ENCODE assay signal across 9 cellular contexts in the genomic region with DNA sequence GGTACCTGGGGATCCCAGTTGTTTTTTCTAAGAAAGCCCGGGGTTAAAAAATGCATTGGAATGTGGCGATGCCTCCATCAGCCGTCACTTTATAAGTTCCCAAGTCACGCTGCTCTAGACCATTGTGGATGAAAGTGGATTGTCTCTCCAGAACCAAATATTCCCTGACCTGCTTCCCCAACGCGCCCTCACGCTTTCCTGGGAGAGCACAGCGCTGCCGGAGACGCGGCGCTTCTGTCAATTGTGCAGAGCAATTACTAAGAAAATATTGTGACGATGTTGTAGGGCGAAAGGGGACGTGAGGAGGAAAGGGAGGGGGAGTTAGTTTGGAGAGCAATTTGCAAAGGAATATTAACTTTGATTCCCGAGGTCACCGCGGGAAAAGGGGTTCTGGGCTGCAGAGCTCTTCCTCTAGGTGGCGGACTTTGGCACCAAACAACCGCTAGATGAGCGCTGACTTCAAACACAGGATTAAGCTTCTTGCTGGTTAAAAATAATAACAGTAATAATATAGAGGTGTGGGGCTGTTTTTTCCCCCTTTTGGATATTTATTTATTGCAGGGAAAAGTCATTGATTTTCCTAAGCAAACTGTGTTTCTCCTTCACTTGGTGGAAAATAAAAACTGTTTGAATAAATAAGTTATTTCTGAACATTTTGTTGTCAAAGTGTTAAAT. TPM values are rescaled to one million over a fixed set of nuclear protein-coding genes. Genes with fewer than 3 reads are reported as not detected.
DNase-seq lines count a peak whose midpoint lies in the region; ATAC-seq and TF ChIP-seq lines count a peak whose summit lies in the region.
"Had no signal": no experiment of that assay in that cellular context is flagged by ENCODE, and none has a peak within 500 bp of the region (broad histone marks: within the 10 kb centered on the region; RNA-seq: fewer than 3 reads in every experiment).

No MANE protein-coding gene starts in this region.

- peaks cover 55% of the 10 kb centered on the region for H3K4me1 Mint-ChIP-seq in WTC11
- no peaks in the 10 kb centered on the region for H3K4me1 Mint-ChIP-seq in activated T-cell treated with anti-CD3 and anti-CD28 coated beads, Interleukin-2, amount 50 U/mL, for 24 hours (ENCODE audit: low read depth)

- DNase-seq in AG08395 (ENCODE audit: low spot score) (peak; percentile 49), HCT116 (ENCODE audit: low read depth, low spot score) (no peak), WTC11 (ENCODE audit: low spot score) (peak; percentile 44), kidney glomerular epithelial cell (lab: John Stamatoyannopoulos, UW) (peak; percentile 4), ovary (no peak), activated T-cell treated with anti-CD3 and anti-CD28 coated beads for 4 hours (no peak)
- no peak for DNase-seq in activated T-cell treated with anti-CD3 and anti-CD28 coated beads, Interleukin-2, amount 50 U/mL, for 24 hours

- no peaks in the 10 kb centered on the region for H3K9me2 ChIP-seq in HCT116 (ENCODE audit: insufficient read depth)

- H3K27ac Mint-ChIP-seq in WTC11: no peak overlapping the region
- no peak overlapping the region for H3K27ac Mint-ChIP-seq in activated T-cell treated with anti-CD3 and anti-CD28 coated beads, Interleukin-2, amount 50 U/mL, for 24 hours

- H3K27ac ChIP-seq in HCT116 (ENCODE audit: low read depth, low read length): no peak overlapping the region
- H3K27ac ChIP-seq in ovary: no peak overlapping the region
- H3K27ac ChIP-seq: neutrophil had no signal

- POLR2A ChIA-PET in HCT116 (lab: Charles Lee): no interaction called here
- POLR2A ChIA-PET in WTC11 (lab: Charles Lee): no interaction called here

- no peak for TF ChIP-seq POLR2A in HCT116 (IDR thresholded peaks at IDR 0.05; ENCODE audit: borderline replicate concordance, extremely low read depth, insufficient read depth, insufficient read length)
- no peak for TF ChIP-seq POLR2A in ovary (IDR thresholded peaks at IDR 0.05)

- H3K4me3 ChIP-seq in HCT116 (replicated peaks in 1 of 2; ENCODE audit: low read depth in 1 of 2, low read length in 2 of 2) (no peak overlapping the region), ovary (no peak overlapping the region)

- H3K9ac ChIP-seq in HCT116 (ENCODE audit: low read length): no peak overlapping the region

- H3K36me3 Mint-ChIP-seq in WTC11: no peaks in the 10 kb centered on the region
- no peaks in the 10 kb centered on the region for H3K36me3 Mint-ChIP-seq in activated T-cell treated with anti-CD3 and anti-CD28 coated beads, Interleukin-2, amount 50 U/mL, for 24 hours (ENCODE audit: low read depth)

- H3K79me2 ChIP-seq in HCT116 (ENCODE audit: insufficient read depth, low read length): no peaks in the 10 kb centered on the region

- H3K9me3 Mint-ChIP-seq in WTC11: no peaks in the 10 kb centered on the region
- H3K9me3 Mint-ChIP-seq in activated T-cell treated with anti-CD3 and anti-CD28 coated beads, Interleukin-2, amount 50 U/mL, for 24 hours: peaks cover 33% of the 10 kb centered on the region

- H3K9me3 ChIP-seq in HCT116 (ENCODE audit: control insufficient read depth in 1 of 2, insufficient read depth in 1 of 2, low read depth in 1 of 2, low read length in 2 of 2) (peaks cover 0 to 16% of the 10 kb centered on the region in 2 experiments; a peak in 2 of 4 replicates), ovary (no peaks in the 10 kb centered on the region)
- H3K9me3 ChIP-seq: neutrophil had no signal

- H3K4me3 Mint-ChIP-seq in WTC11: peak overlapping the region; percentile 60
- no peak overlapping the region for H3K4me3 Mint-ChIP-seq in activated T-cell treated with anti-CD3 and anti-CD28 coated beads, Interleukin-2, amount 50 U/mL, for 24 hours

- TF ChIP-seq CTCF in HCT116 (IDR thresholded peaks at IDR 0.05 in 2 of 3, conservative IDR thresholded peaks at IDR 0.05 in 1 of 3; ENCODE audit: borderline replicate concordance in 1 of 3, insufficient read depth in 1 of 3, low read depth in 2 of 3, low read length in 2 of 3) (peak in 1 of 3 experiments; percentile 20; a peak in 1 of 6 replicates), WTC11 (IDR thresholded peaks at IDR 0.05) (peak; percentile 33; the same call in 1 of the 2 replicates), ovary (IDR thresholded peaks at IDR 0.05) (no peak)

- H3K27me3 Mint-ChIP-seq in WTC11 (ENCODE audit: low read depth): peaks cover 85% of the 10 kb centered on the region
- peaks cover 80% of the 10 kb centered on the region for H3K27me3 Mint-ChIP-seq in activated T-cell treated with anti-CD3 and anti-CD28 coated beads, Interleukin-2, amount 50 U/mL, for 24 hours

- no peak for TF ChIP-seq EP300 in ovary (IDR thresholded peaks at IDR 0.05)

- H3K4me1 ChIP-seq in HCT116 (ENCODE audit: control insufficient read depth in 1 of 2, insufficient read depth in 2 of 2, low read length in 2 of 2) (no peaks in the 10 kb centered on the region), ovary (ENCODE audit: insufficient read depth) (no peaks in the 10 kb centered on the region)

- TF ChIP-seq RAD21 in HCT116 (IDR thresholded peaks at IDR 0.05; ENCODE audit: low read depth): no peak

- CTCF ChIA-PET in HCT116 (lab: Charles Lee): no interaction called here
- CTCF ChIA-PET in WTC11 (lab: Charles Lee): interaction anchor here (0.6 to 6.2 kb wide), 11 partner anchors 9 to 764 kb away, joined by 3 to 60 read pairs (median 5); a partner anchor contains a TSS

- no peak overlapping the region for H2AFZ ChIP-seq in HCT116 (ENCODE audit: low read depth, low read length, poor library complexity, severe bottlenecking)

- H3K36me3 ChIP-seq in HCT116 (ENCODE audit: control insufficient read depth in 1 of 2, insufficient read depth in 2 of 2, low read length in 2 of 2) (no peaks in the 10 kb centered on the region), ovary (no peaks in the 10 kb centered on the region)
- H3K36me3 ChIP-seq: neutrophil had no signal

- RAD21 ChIA-PET in HCT116 (lab: Charles Lee; ENCODE audit: low non-redundant PET in 1 of 2, low total read pairs in 2 of 2, uncharacterized antibody in 2 of 2, unreplicated experiment in 2 of 2): no interaction called here

- no TSS peak for BruUV-seq in HCT116 (replicated peaks; lab: Mats Ljungman, UMichigan)

- H4K20me1 ChIP-seq in HCT116 (ENCODE audit: insufficient read depth): no peaks in the 10 kb centered on the region

- WGBS in ovary, 3 donors: 6 to 9% (median 7%) methylated on average over 21 of the region's 21 CpGs

- no peak overlapping the region for H3K4me2 ChIP-seq in HCT116 (ENCODE audit: low read length)

- no peak for ATAC-seq in HCT116
- ATAC-seq in WTC11: 0 out of 2 replicates have a peak, but pooled peaks have one; percentile 18
- ATAC-seq in HG03565 (IDR thresholded peaks at IDR 0.05; ENCODE audit: unreplicated experiment): no peak

- H3K27me3 ChIP-seq in HCT116 (ENCODE audit: insufficient read depth, low read length) (no peaks in the 10 kb centered on the region), ovary (no peaks in the 10 kb centered on the region)

- intact Hi-C loops in HCT116 (cut with micrococcal nuclease) (no loop called here), ovary (cut with DNase I) (loop anchor here in 3 of 4 donors (10.0 kb wide), 2 partner anchors 778 to 1458 kb away; no protein-coding TSS in a partner anchor)

TF ChIP-seq in HCT116, 20 proteins besides CTCF, POLR2A, EP300 and RAD21:
- TF ChIP-seq TCF7L2 (IDR thresholded peaks at IDR 0.05; ENCODE audit: borderline replicate concordance, extremely low read depth, insufficient read depth, insufficient read length): peak; percentile 61
- TF ChIP-seq, protein P1, sequence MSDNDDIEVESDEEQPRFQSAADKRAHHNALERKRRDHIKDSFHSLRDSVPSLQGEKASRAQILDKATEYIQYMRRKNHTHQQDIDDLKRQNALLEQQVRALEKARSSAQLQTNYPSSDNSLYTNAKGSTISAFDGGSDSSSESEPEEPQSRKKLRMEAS (IDR thresholded peaks at IDR 0.05): no peak

TF ChIP-seq in WTC11, 78 proteins besides CTCF, POLR2A, EP300 and RAD21:
- no peak for TF ChIP-seq PRRX2 (CRISPR knock-in tag; IDR thresholded peaks at IDR 0.05)

RNA-seq across cellular contexts. Expression of a gene that starts 9.6 kb away (rescaled TPM):
- total RNA-seq in HCT116 (2021; ENCODE audit: unreplicated experiment): not detected
- polyA plus RNA-seq in HCT116 (2012): not detected in 2 replicates
- total RNA-seq in WTC11 (2021): 0.09 to 0.18 TPM (median 0.16 TPM) in 3 replicates
- 1 to 10 TPM in 2 of 7 donors, under 1 TPM in 4, not detected in 1; 0.12 to 1.8 (median 0.20) TPM for total RNA-seq in ovary
- polyA plus RNA-seq in ovary: under 1 TPM; 0.10 to 0.15 TPM

Comparison
In these comparisons a context has a peak if more than half of its experiments do, and no peak if none do; other contexts are left out.
1. DNase-seq: peak in AG08395 (single experiment), WTC11 (single experiment) and kidney glomerular epithelial cell (single experiment); none in HCT116 (single experiment), ovary (0 of 5), activated T-cell treated with anti-CD3 and anti-CD28 coated beads, Interleukin-2, amount 50 U/mL, for 24 hours (single experiment) and activated T-cell treated with anti-CD3 and anti-CD28 coated beads for 4 hours (single experiment).